33 cellular contexts compared by ENCODE assay signal in the genomic region with DNA sequence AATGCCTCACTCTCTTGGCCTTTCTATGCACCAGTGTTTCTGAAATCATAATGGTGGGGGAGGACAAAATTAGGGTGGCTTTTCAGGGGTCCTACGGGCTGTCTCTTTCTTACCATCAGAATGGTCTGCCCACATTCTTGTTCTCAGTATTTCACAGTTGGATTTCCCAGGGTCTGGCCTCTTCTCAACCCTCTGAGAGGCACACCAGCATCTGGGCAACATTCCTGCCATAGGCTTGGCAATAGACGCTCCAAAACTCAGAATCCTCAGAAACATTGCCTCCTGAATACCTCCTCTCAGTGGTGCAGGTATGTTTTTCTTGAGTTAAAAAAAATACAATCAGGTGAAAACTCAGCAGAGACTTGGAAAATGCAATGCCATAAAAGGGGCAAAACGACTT.
A peak's percentile ranks its signal among the peaks of the same experiment; 100 is the strongest.
DNase-seq lines count a peak whose midpoint lies in the region; FAIRE-seq and TF ChIP-seq lines count a peak whose summit lies in the region.
"Had no signal": no experiment of that assay in that cellular context is flagged by ENCODE, and none has a peak within 500 bp of the region (broad histone marks: within the 10 kb centered on the region; RNA-seq: fewer than 3 reads in every experiment).

No MANE protein-coding gene starts in this region.

- H3K36me3 Mint-ChIP-seq in astrocyte (ENCODE audit: low read depth, unreplicated experiment), result no peaks in the 10 kb centered on the region
- H3K36me3 Mint-ChIP-seq: CD14-positive monocyte; CD4-positive, alpha-beta memory T cell; CD4-positive, CD25-positive, alpha-beta regulatory T cell; CD8-positive, alpha-beta memory T cell; CD8-positive, alpha-beta T cell had no signal

- H3K4me1 Mint-ChIP-seq in astrocyte (ENCODE audit: low read depth, unreplicated experiment), result peaks cover 14% of the 10 kb centered on the region
- H3K4me1 Mint-ChIP-seq: B cell; CD14-positive monocyte; CD4-positive, CD25-positive, alpha-beta regulatory T cell; CD8-positive, alpha-beta memory T cell had no signal

- H4K20me1 ChIP-seq in astrocyte (ENCODE audit: insufficient read depth, low read length), result no peaks in the 10 kb centered on the region
- H4K20me1 ChIP-seq in osteoblast (ENCODE audit: insufficient read depth, low read length), result no peaks in the 10 kb centered on the region
- H4K20me1 ChIP-seq: BLaER1; BLaER1 treated with 17β-estradiol and CSF1 and Interleukin-3, amounts not matched to agents 10 nM and 100 nM had no signal

- H3K4me1 ChIP-seq in astrocyte (ENCODE audit: insufficient read depth, low read length) (no peaks in the 10 kb centered on the region), osteoblast (ENCODE audit: insufficient read depth, low read length) (no peaks in the 10 kb centered on the region)
- H3K4me1 ChIP-seq: A549; BE2C; BLaER1; BLaER1 treated with 17β-estradiol and CSF1 and Interleukin-3, amounts not matched to agents 10 nM and 100 nM; Caco-2 had no signal

- H3K4me3 ChIP-seq in astrocyte (ENCODE audit: insufficient read depth, low read depth, low read length), result no peak overlapping the region
- H3K4me3 ChIP-seq in osteoblast (ENCODE audit: insufficient read depth, low read length), result no peak overlapping the region
- H3K4me3 ChIP-seq: A549; BLaER1; BLaER1 treated with 17β-estradiol and CSF1 and Interleukin-3, amounts not matched to agents 10 nM and 100 nM had no signal

- H2AFZ ChIP-seq in astrocyte (ENCODE audit: low read depth, low read length) (no peak overlapping the region), osteoblast (ENCODE audit: low read length) (no peak overlapping the region)

- H3K4me2 ChIP-seq in astrocyte (ENCODE audit: low read length) (no peak overlapping the region), osteoblast (ENCODE audit: insufficient read depth, low read length) (no peak overlapping the region)
- H3K4me2 ChIP-seq: A549; BLaER1; BLaER1 treated with 17β-estradiol and CSF1 and Interleukin-3, amounts not matched to agents 10 nM and 100 nM had no signal

- no peak overlapping the region for H3K9ac ChIP-seq in astrocyte (ENCODE audit: low read length)
- H3K9ac ChIP-seq: BLaER1; BLaER1 treated with 17β-estradiol and CSF1 and Interleukin-3, amounts not matched to agents 10 nM and 100 nM had no signal

- H3K27me3 ChIP-seq in astrocyte (ENCODE audit: insufficient read depth, low read length) (peaks cover under 1% of the 10 kb centered on the region), osteoblast (ENCODE audit: insufficient read depth, low read length) (no peaks in the 10 kb centered on the region)
- H3K27me3 ChIP-seq: BE2C; BLaER1; BLaER1 treated with 17β-estradiol and CSF1 and Interleukin-3, amounts not matched to agents 10 nM and 100 nM had no signal

- no peaks in the 10 kb centered on the region for H3K9me3 Mint-ChIP-seq in astrocyte (ENCODE audit: unreplicated experiment)
- H3K9me3 Mint-ChIP-seq: CD4-positive, alpha-beta T cell had no signal

- H3K9me3 ChIP-seq in astrocyte (ENCODE audit: insufficient read depth, low read depth, low read length) (no peaks in the 10 kb centered on the region), osteoblast (ENCODE audit: low read depth, low read length) (no peaks in the 10 kb centered on the region)
- H3K9me3 ChIP-seq: A549, BE2C, BLaER1, Caco-2 had no signal

- H3K36me3 ChIP-seq in astrocyte (ENCODE audit: insufficient read depth, low read length), result no peaks in the 10 kb centered on the region
- no peaks in the 10 kb centered on the region for H3K36me3 ChIP-seq in osteoblast (ENCODE audit: insufficient read depth, low read length)
- H3K36me3 ChIP-seq: BE2C; BLaER1; BLaER1 treated with 17β-estradiol and CSF1 and Interleukin-3, amounts not matched to agents 10 nM and 100 nM had no signal

- H3K27ac ChIP-seq in astrocyte (ENCODE audit: low read depth, low read length) (no peak overlapping the region), osteoblast (ENCODE audit: low read depth, low read length) (no peak overlapping the region)
- H3K27ac ChIP-seq: 22Rv1; A549; BLaER1; BLaER1 treated with 17β-estradiol and CSF1 and Interleukin-3, amounts not matched to agents 10 nM and 100 nM; C4-2B had no signal

- TF ChIP-seq CTCF in astrocyte (IDR thresholded peaks at IDR 0.05; ENCODE audit: insufficient read depth, low read depth, low read length), result no peak
- no peak for TF ChIP-seq CTCF in osteoblast (IDR thresholded peaks at IDR 0.05; ENCODE audit: extremely low read depth, low read depth, low read length)

- no peak for FAIRE-seq in astrocyte (lab: Jason Lieb, UNC)
- FAIRE-seq: A204.1, A549, D721Med had no signal

- peak overlapping the region; percentile 70 for H3K27ac Mint-ChIP-seq in astrocyte (ENCODE audit: unreplicated experiment)
- H3K27ac Mint-ChIP-seq: B cell; CD14-positive monocyte; CD4-positive, alpha-beta memory T cell; CD4-positive, alpha-beta T cell; CD4-positive, CD25-positive, alpha-beta regulatory T cell; CD8-positive, alpha-beta memory T cell; CD8-positive, alpha-beta T cell had no signal

- H3K27me3 Mint-ChIP-seq in astrocyte (ENCODE audit: low read depth, unreplicated experiment), result no peaks in the 10 kb centered on the region
- H3K27me3 Mint-ChIP-seq: B cell; CD4-positive, alpha-beta memory T cell; CD4-positive, alpha-beta T cell; CD4-positive, CD25-positive, alpha-beta regulatory T cell; CD8-positive, alpha-beta memory T cell had no signal

- no peak overlapping the region for H3K4me3 Mint-ChIP-seq in astrocyte (ENCODE audit: unreplicated experiment)
- H3K4me3 Mint-ChIP-seq: B cell; CD14-positive monocyte; CD4-positive, alpha-beta memory T cell; CD4-positive, alpha-beta T cell; CD4-positive, CD25-positive, alpha-beta regulatory T cell; CD8-positive, alpha-beta memory T cell; CD8-positive, alpha-beta T cell had no signal

- H3K79me2 ChIP-seq in astrocyte (ENCODE audit: insufficient read depth, low read length) (no peaks in the 10 kb centered on the region), osteoblast (ENCODE audit: insufficient read depth, low read length) (no peaks in the 10 kb centered on the region)

- no peak for DNase-seq in astrocyte (ENCODE audit: low read depth)
- peak; percentile 18 for DNase-seq in osteoblast (ENCODE audit: insufficient read length, low spot score, missing footprints)
- DNase-seq in NCI-H748 treated with DMSO at 0.1 percent for 48 hours (lab: John Stamatoyannopoulos, UW), result no peak
- no peak for DNase-seq in activated naive CD4-positive, alpha-beta T cell treated with Interleukin-2 at 50 U/mL for 16 hours
- DNase-seq: 8988T; ACHN; AML-193; BE2C; C1 segment of cervical spinal cord; Caco-2; Calu3; CD4-positive, alpha-beta memory T cell; CD4-positive, alpha-beta T cell; CD4-positive, CD25-positive, alpha-beta regulatory T cell; CD8-positive, alpha-beta memory T cell; CD8-positive, alpha-beta T cell; COR-L47; DMS 273 treated with DMSO at 0.1 percent for 48 hours; DMS153; DMS53; DMS79; DMS79 treated with DMSO at 0.1 percent for 48 hours; DND-41; EL had no signal
